Comparison of ENCODE assay signal across 8 cellular contexts in genomic region chr10:53622201-53622600, GRCh38.
"Had no signal": no experiment of that assay in that cellular context is flagged by ENCODE, and none has a peak within 500 bp of the region (broad histone marks: within the 10 kb centered on the region; RNA-seq: fewer than 3 reads in every experiment).

No MANE protein-coding gene starts in this region.

- H3K4me2 ChIP-seq: GM23338 had no signal

- H3K27ac ChIP-seq: HL-60 had no signal

- H3K4me1 Mint-ChIP-seq: GM23338, H9 had no signal

- H3K4me3 Mint-ChIP-seq: GM23338, H9 had no signal

- ATAC-seq: GM23338, K562 had no signal

- H2AFZ ChIP-seq: GM23338 had no signal

- FAIRE-seq: H1, H54, K562 had no signal

- DNase-seq: H9, HCEC 1CT, IMR-90 had no signal

- H3K4me3 ChIP-seq: GM23338, K562 had no signal

- H3K9me3 Mint-ChIP-seq: H9 had no signal

- H3K27ac Mint-ChIP-seq: GM23338, H9 had no signal
